ENCODE assay signal across 29 cellular contexts in the genomic region with DNA sequence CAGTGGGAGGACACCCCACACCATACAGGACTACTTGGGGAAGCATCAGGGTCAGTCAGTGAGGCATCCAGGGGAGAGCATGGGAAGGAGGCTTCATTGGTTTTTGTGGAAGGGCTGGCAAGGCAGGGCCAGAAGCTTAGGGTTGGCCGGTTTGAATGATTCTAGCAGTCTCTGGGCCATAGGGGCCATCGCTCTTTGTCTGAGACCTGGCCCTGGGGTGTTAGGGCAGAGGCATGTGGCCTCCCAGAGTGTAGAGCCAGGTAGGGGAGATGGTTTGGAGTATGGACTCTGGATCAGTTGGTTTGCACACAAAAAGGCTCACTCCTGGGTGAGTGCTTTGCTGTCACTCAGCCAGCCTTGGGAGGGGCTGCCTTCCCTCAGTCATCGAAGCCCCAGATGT.
"Had no signal": no experiment of that assay in that cellular context is flagged by ENCODE, and none has a peak within 500 bp of the region (broad histone marks: within the 10 kb centered on the region; RNA-seq: fewer than 3 reads in every experiment).

No MANE protein-coding gene starts in this region.

- H3K36me3 ChIP-seq: adrenal gland, breast epithelium, SJCRH30 had no signal

- H3K9ac ChIP-seq: SK-N-SH had no signal

- H3K4me3 Mint-ChIP-seq: activated CD4-positive, alpha-beta memory T cell treated with anti-CD3 and anti-CD28 coated beads, Interleukin-2, amount 10 ng/mL, durations not matched to agents 7 days and 5 days; activated CD4-positive, alpha-beta T cell treated with anti-CD3 and anti-CD28 coated beads for 36 hours; activated naive CD8-positive, alpha-beta T cell treated with anti-CD3 and anti-CD28 coated beads, Interleukin-2, amount 10 ng/mL, durations not matched to agents 7 days and 5 days; activated T-helper 17 cell treated with anti-CD3 and anti-CD28 coated beads, Interleukin-2, amount 50 U/mL, for 72 hours had no signal

- H3K4me1 ChIP-seq: breast epithelium had no signal

- H3K27ac ChIP-seq: adrenal gland, breast epithelium, SJCRH30, VCaP had no signal

- H3K27me3 Mint-ChIP-seq: activated CD4-positive, alpha-beta memory T cell treated with anti-CD3 and anti-CD28 coated beads, Interleukin-2, amount 10 ng/mL, durations not matched to agents 7 days and 5 days; activated CD4-positive, alpha-beta T cell treated with anti-CD3 and anti-CD28 coated beads for 36 hours; activated T-helper 17 cell treated with anti-CD3 and anti-CD28 coated beads, Interleukin-2, amount 50 U/mL, for 72 hours had no signal

- H3K4me2 ChIP-seq: SK-N-SH had no signal

- H3K36me3 Mint-ChIP-seq: activated naive CD8-positive, alpha-beta T cell treated with anti-CD3 and anti-CD28 coated beads, Interleukin-2, amount 10 ng/mL, durations not matched to agents 7 days and 5 days had no signal

- H3K4me1 Mint-ChIP-seq: activated CD4-positive, alpha-beta memory T cell treated with anti-CD3 and anti-CD28 coated beads, Interleukin-2, amount 10 ng/mL, durations not matched to agents 7 days and 5 days; activated CD4-positive, alpha-beta T cell treated with anti-CD3 and anti-CD28 coated beads for 36 hours; activated naive CD8-positive, alpha-beta T cell treated with anti-CD3 and anti-CD28 coated beads, Interleukin-2, amount 10 ng/mL, durations not matched to agents 7 days and 5 days had no signal

- H3K27ac Mint-ChIP-seq: activated CD4-positive, alpha-beta memory T cell treated with anti-CD3 and anti-CD28 coated beads, Interleukin-2, amount 10 ng/mL, durations not matched to agents 7 days and 5 days; activated CD4-positive, alpha-beta T cell treated with anti-CD3 and anti-CD28 coated beads for 36 hours; activated naive CD8-positive, alpha-beta T cell treated with anti-CD3 and anti-CD28 coated beads, Interleukin-2, amount 10 ng/mL, durations not matched to agents 7 days and 5 days; activated T-helper 17 cell treated with anti-CD3 and anti-CD28 coated beads, Interleukin-2, amount 50 U/mL, for 72 hours had no signal

- H3K9me3 Mint-ChIP-seq: activated CD4-positive, alpha-beta memory T cell treated with anti-CD3 and anti-CD28 coated beads, Interleukin-2, amount 10 ng/mL, durations not matched to agents 7 days and 5 days; activated naive CD8-positive, alpha-beta T cell treated with anti-CD3 and anti-CD28 coated beads, Interleukin-2, amount 10 ng/mL, durations not matched to agents 7 days and 5 days; activated T-helper 17 cell treated with anti-CD3 and anti-CD28 coated beads, Interleukin-2, amount 50 U/mL, for 72 hours had no signal

- H3K4me3 ChIP-seq: adrenal gland, breast epithelium, K562, SJCRH30 had no signal

- H3K27me3 ChIP-seq: adrenal gland, breast epithelium, SJCRH30 had no signal

- DNase-seq: activated CD4-positive, alpha-beta memory T cell treated with anti-CD3 and anti-CD28 coated beads, Interleukin-2, amount 10 ng/mL, durations not matched to agents 7 days and 5 days; activated CD4-positive, alpha-beta T cell treated with anti-CD3 and anti-CD28 coated beads for 36 hours; activated CD4-positive, alpha-beta T cell treated with anti-CD3 and anti-CD28 coated beads, Interleukin-2, amount 50 U/mL, for 1 hour; activated naive CD4-positive, alpha-beta T cell treated with anti-CD3 and anti-CD28 coated beads, Interleukin-2, amount 50 U/mL, for 16 hours; activated naive CD8-positive, alpha-beta T cell treated with anti-CD3 and anti-CD28 coated beads, Interleukin-2, amount 10 ng/mL, durations not matched to agents 7 days and 5 days; activated T-cell treated with anti-CD3 and anti-CD28 coated beads for 4 hours; activated T-cell treated with anti-CD3 and anti-CD28 coated beads, Interleukin-2, amount 50 U/mL, for 48 hours; adrenal gland; anterior cingulate cortex; caudate nucleus; Karpas-422; NCI-H1048; NCI-H146; NCI-H187 treated with DMSO at 0.1 percent for 48 hours; NCI-H2081 treated with DMSO at 0.1 percent for 48 hours; NCI-H2171; NCI-H2227 treated with DMSO at 0.1 percent for 48 hours; NCI-H526; NCI-H774; Right ventricle myocardium superior; RPMI8226; SJCRH30; SK-N-SH; T-helper 1 cell had no signal

- ATAC-seq: activated CD4-positive, alpha-beta T cell treated with anti-CD3 and anti-CD28 coated beads for 36 hours; activated T-helper 17 cell treated with anti-CD3 and anti-CD28 coated beads, Interleukin-2, amount 50 U/mL, for 72 hours; K562; Panc1 had no signal

- H3K9me3 ChIP-seq: adrenal gland, breast epithelium, SK-N-SH had no signal
